ENCODE assay signal across 13 cellular contexts in genomic region chr1:47224676-47225399, GRCh38. TPM values are rescaled to one million over a fixed set of nuclear protein-coding genes. Genes with fewer than 3 reads are reported as not detected.
DNase-seq lines count a peak whose midpoint lies in the region; ATAC-seq and TF ChIP-seq lines count a peak whose summit lies in the region.
"Had no signal": no experiment of that assay in that cellular context is flagged by ENCODE, and none has a peak within 500 bp of the region (broad histone marks: within the 10 kb centered on the region; RNA-seq: fewer than 3 reads in every experiment).

No MANE protein-coding gene starts in this region.

- ATAC-seq in HG03045 (IDR thresholded peaks at IDR 0.05; ENCODE audit: unreplicated experiment) = no peak
- ATAC-seq: GM12878 had no signal

- H3K27me3 ChIP-seq in prostate gland (replicated peaks; ENCODE audit: insufficient read depth) = peaks cover 27% of the 10 kb centered on the region

- TF ChIP-seq POLR2A in erythroblast (IDR thresholded peaks at IDR 0.05; ENCODE audit: low read length) = peak; percentile 55
- TF ChIP-seq POLR2A in prostate gland (IDR thresholded peaks at IDR 0.05) = no peak

- H3K4me1 ChIP-seq in prostate gland (replicated peaks) = peaks cover 6% of the 10 kb centered on the region

- H3K4me3 ChIP-seq in Jurkat, Clone E6-1 (ENCODE audit: low read length) = peak overlapping the region; percentile 80
- H3K4me3 ChIP-seq in prostate gland = peak overlapping the region; percentile 3 to 20
- H3K4me3 ChIP-seq: GM12878 had no signal

- no peaks in the 10 kb centered on the region for H3K9me3 ChIP-seq in prostate gland

- TF ChIP-seq CTCF in prostate gland (IDR thresholded peaks at IDR 0.05) = no peak

- intact Hi-C loops in prostate gland (cut with DNase I) = no loop called here

- DNase-seq in DMS79 (lab: John Stamatoyannopoulos, UW) (peak; percentile 11), erythroblast (lab: John Stamatoyannopoulos, UW) (peak; percentile 65 to 70), prostate gland (ENCODE audit: low spot score) (no peak), COLO668 (lab: John Stamatoyannopoulos, UW; ENCODE audit: unreplicated experiment) (no peak), cerebellar nuclear complex (lab: John Stamatoyannopoulos, UW) (no peak)
- no peak for DNase-seq in Jurkat, Clone E6-1 (ENCODE audit: low read depth, low spot score)
- no peak for DNase-seq in effector CD8-positive, alpha-beta T cell (lab: John Stamatoyannopoulos, UW)
- DNase-seq: NCI-H1930 had no signal

- no peaks in the 10 kb centered on the region for H3K36me3 ChIP-seq in prostate gland

- no peak overlapping the region for H3K27ac ChIP-seq in prostate gland

- 7% methylated on average over 25 of the region's 30 CpGs for WGBS in prostate gland

RNA-seq across cellular contexts. Expression of gene TAL1, which starts 7.2 kb away (rescaled TPM):
- polyA plus RNA-seq in Jurkat, Clone E6-1 (2012; ENCODE audit: insufficient read depth, insufficient read length) = 149 TPM
- total RNA-seq in prostate gland = 1 to 10 TPM; 1.0 to 1.8 TPM
- total RNA-seq: fibroblast of villous mesenchyme, RPMI7951 had no signal
- polyA plus RNA-seq: GM12878 had no signal

RNA-seq across cellular contexts. Expression of gene PDZK1IP1, which starts 35.0 kb away (rescaled TPM):
- not detected for polyA plus RNA-seq in Jurkat, Clone E6-1 (2012; ENCODE audit: insufficient read depth, insufficient read length)
- 10 to 100 TPM in 1 of 2 donors, 1 to 10 TPM in 1; 5.9 to 36.1 TPM for total RNA-seq in prostate gland
- total RNA-seq: cerebellum, GM12878, RPMI7951 had no signal
- polyA plus RNA-seq: GM12878 had no signal

Comparison
In these comparisons a context has a peak if more than half of its experiments do, and no peak if none do; other contexts are left out.
1. DNase-seq: peak in DMS79 (single experiment) and erythroblast (2 of 2); none in Jurkat, Clone E6-1 (single experiment), prostate gland (single experiment), effector CD8-positive, alpha-beta T cell (single experiment), COLO668 (single experiment) and cerebellar nuclear complex (0 of 2).